In the genomic region with DNA sequence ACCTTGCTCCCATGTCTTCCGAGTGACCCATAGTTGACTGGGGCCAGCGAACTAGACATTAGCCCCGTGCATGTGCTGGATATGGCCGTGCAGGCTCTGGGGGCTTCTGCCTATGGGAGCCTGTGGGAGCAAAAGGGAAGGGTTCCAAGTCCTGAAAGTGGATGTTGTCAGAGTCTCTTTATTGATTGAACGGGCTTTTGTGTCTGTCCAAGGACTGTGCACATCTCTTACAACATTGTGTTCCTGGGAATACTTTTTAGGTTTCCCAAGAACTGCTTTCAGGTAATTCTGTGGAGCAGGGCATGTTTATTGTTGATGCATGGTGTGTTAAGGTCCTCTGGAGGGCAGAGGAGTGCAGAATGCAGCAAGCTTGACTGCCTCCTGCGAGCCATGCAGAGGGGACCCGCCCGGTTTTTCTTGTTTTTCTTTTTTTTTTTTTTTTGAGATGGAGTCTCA, we compare ENCODE assay signal across 1 cellular context.
TF ChIP-seq lines count a peak whose summit lies in the region.

No MANE protein-coding gene starts in this region.

TF ChIP-seq in HepG2, 621 proteins besides CTCF, POLR2A, EP300 and RAD21 (continued from another document and continues in another):
- TF ChIP-seq THYN1 (CRISPR knock-in tag; IDR thresholded peaks at IDR 0.05; ENCODE audit: borderline replicate concordance, low read depth): no peak
- no peak for TF ChIP-seq ZNF260 (CRISPR knock-in tag; IDR thresholded peaks at IDR 0.05; ENCODE audit: borderline replicate concordance, low read depth)
- TF ChIP-seq KLF16 (CRISPR knock-in tag; IDR thresholded peaks at IDR 0.05): no peak
- TF ChIP-seq PAWR (CRISPR knock-in tag; IDR thresholded peaks at IDR 0.05; ENCODE audit: borderline replicate concordance): no peak
- no peak for TF ChIP-seq TEAD2 (CRISPR knock-in tag; IDR thresholded peaks at IDR 0.05)
- TF ChIP-seq, protein P1, sequence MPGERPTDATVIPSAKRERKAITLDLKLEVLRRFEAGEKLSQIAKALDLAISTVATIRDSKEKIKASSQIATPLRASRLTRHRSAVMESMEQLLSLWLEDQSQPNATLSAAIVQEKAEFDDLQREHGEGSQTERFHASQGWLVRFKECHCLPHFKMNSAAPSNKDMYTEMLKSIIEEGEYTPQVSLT (CRISPR knock-in tag; IDR thresholded peaks at IDR 0.05; ENCODE audit: borderline replicate concordance, low read depth): no peak
- no peak for TF ChIP-seq ZNF678 (CRISPR knock-in tag; IDR thresholded peaks at IDR 0.05)
- TF ChIP-seq ZNF713 (CRISPR knock-in tag; IDR thresholded peaks at IDR 0.05): no peak
- no peak for TF ChIP-seq ZNF670 (CRISPR knock-in tag; IDR thresholded peaks at IDR 0.05; ENCODE audit: borderline replicate concordance)
- no peak for TF ChIP-seq JUN (CRISPR knock-in tag; IDR thresholded peaks at IDR 0.05)
- TF ChIP-seq ZNF451 (CRISPR knock-in tag; IDR thresholded peaks at IDR 0.05): no peak
- TF ChIP-seq, protein P2, sequence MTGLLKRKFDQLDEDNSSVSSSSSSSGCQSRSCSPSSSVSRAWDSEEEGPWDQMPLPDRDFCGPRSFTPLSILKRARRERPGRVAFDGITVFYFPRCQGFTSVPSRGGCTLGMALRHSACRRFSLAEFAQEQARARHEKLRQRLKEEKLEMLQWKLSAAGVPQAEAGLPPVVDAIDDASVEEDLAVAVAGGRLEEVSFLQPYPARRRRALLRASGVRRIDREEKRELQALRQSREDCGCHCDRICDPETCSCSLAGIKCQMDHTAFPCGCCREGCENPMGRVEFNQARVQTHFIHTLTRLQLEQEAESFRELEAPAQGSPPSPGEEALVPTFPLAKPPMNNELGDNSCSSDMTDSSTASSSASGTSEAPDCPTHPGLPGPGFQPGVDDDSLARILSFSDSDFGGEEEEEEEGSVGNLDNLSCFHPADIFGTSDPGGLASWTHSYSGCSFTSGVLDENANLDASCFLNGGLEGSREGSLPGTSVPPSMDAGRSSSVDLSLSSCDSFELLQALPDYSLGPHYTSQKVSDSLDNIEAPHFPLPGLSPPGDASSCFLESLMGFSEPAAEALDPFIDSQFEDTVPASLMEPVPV (CRISPR knock-in tag; IDR thresholded peaks at IDR 0.05): no peak; the same call in 1 of the 2 replicates
- TF ChIP-seq SMC3 (IDR thresholded peaks at IDR 0.05; ENCODE audit: low read length): 0 out of 2 replicates have a peak, but pooled peaks have one; percentile 19
- no peak for TF ChIP-seq SMYD3 (CRISPR knock-in tag; IDR thresholded peaks at IDR 0.05)
- 0 out of 2 replicates have a peak, but pooled peaks have one; percentile 59 for TF ChIP-seq NFIC (IDR thresholded peaks at IDR 0.05; ENCODE audit: low read length)
- no peak for TF ChIP-seq MAF1 (CRISPR knock-in tag; IDR thresholded peaks at IDR 0.05; ENCODE audit: borderline replicate concordance)
- no peak for TF ChIP-seq EZH2 (conservative IDR thresholded peaks at IDR 0.05; ENCODE audit: low read depth, low read length)
- TF ChIP-seq RARG (CRISPR knock-in tag; IDR thresholded peaks at IDR 0.05; ENCODE audit: low read depth): no peak
- no peak for TF ChIP-seq ZIK1 (CRISPR knock-in tag; IDR thresholded peaks at IDR 0.05; ENCODE audit: borderline replicate concordance, low read depth)
- no peak; the same call in 1 of the 2 replicates for TF ChIP-seq ETV5 (CRISPR knock-in tag; IDR thresholded peaks at IDR 0.05; ENCODE audit: borderline replicate concordance)
- no peak for TF ChIP-seq CAMTA2 (CRISPR knock-in tag; IDR thresholded peaks at IDR 0.05; ENCODE audit: borderline replicate concordance)
- TF ChIP-seq, protein P3, sequence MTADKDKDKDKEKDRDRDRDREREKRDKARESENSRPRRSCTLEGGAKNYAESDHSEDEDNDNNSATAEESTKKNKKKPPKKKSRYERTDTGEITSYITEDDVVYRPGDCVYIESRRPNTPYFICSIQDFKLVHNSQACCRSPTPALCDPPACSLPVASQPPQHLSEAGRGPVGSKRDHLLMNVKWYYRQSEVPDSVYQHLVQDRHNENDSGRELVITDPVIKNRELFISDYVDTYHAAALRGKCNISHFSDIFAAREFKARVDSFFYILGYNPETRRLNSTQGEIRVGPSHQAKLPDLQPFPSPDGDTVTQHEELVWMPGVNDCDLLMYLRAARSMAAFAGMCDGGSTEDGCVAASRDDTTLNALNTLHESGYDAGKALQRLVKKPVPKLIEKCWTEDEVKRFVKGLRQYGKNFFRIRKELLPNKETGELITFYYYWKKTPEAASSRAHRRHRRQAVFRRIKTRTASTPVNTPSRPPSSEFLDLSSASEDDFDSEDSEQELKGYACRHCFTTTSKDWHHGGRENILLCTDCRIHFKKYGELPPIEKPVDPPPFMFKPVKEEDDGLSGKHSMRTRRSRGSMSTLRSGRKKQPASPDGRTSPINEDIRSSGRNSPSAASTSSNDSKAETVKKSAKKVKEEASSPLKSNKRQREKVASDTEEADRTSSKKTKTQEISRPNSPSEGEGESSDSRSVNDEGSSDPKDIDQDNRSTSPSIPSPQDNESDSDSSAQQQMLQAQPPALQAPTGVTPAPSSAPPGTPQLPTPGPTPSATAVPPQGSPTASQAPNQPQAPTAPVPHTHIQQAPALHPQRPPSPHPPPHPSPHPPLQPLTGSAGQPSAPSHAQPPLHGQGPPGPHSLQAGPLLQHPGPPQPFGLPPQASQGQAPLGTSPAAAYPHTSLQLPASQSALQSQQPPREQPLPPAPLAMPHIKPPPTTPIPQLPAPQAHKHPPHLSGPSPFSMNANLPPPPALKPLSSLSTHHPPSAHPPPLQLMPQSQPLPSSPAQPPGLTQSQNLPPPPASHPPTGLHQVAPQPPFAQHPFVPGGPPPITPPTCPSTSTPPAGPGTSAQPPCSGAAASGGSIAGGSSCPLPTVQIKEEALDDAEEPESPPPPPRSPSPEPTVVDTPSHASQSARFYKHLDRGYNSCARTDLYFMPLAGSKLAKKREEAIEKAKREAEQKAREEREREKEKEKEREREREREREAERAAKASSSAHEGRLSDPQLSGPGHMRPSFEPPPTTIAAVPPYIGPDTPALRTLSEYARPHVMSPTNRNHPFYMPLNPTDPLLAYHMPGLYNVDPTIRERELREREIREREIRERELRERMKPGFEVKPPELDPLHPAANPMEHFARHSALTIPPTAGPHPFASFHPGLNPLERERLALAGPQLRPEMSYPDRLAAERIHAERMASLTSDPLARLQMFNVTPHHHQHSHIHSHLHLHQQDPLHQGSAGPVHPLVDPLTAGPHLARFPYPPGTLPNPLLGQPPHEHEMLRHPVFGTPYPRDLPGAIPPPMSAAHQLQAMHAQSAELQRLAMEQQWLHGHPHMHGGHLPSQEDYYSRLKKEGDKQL (CRISPR knock-in tag; IDR thresholded peaks at IDR 0.05; ENCODE audit: low read depth): no peak
- no peak for TF ChIP-seq ZZZ3 (CRISPR knock-in tag; IDR thresholded peaks at IDR 0.05; ENCODE audit: borderline replicate concordance)
- TF ChIP-seq GATAD2A (CRISPR knock-in tag; IDR thresholded peaks at IDR 0.05): peak; percentile 63; the same call in 1 of the 2 replicates
- peak; percentile 38 to 53; a peak in 2 of 4 replicates for TF ChIP-seq NR2F1 (CRISPR knock-in tag; IDR thresholded peaks at IDR 0.05)
- no peak for TF ChIP-seq SNAI1 (CRISPR knock-in tag; IDR thresholded peaks at IDR 0.05; ENCODE audit: borderline replicate concordance)
- TF ChIP-seq, protein P4, sequence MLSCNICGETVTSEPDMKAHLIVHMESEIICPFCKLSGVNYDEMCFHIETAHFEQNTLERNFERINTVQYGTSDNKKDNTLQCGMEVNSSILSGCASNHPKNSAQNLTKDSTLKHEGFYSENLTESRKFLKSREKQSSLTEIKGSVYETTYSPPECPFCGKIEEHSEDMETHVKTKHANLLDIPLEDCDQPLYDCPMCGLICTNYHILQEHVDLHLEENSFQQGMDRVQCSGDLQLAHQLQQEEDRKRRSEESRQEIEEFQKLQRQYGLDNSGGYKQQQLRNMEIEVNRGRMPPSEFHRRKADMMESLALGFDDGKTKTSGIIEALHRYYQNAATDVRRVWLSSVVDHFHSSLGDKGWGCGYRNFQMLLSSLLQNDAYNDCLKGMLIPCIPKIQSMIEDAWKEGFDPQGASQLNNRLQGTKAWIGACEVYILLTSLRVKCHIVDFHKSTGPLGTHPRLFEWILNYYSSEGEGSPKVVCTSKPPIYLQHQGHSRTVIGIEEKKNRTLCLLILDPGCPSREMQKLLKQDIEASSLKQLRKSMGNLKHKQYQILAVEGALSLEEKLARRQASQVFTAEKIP (CRISPR knock-in tag; IDR thresholded peaks at IDR 0.05; ENCODE audit: borderline replicate concordance): no peak
- no peak for TF ChIP-seq ZNF10 (CRISPR knock-in tag; IDR thresholded peaks at IDR 0.05; ENCODE audit: borderline replicate concordance, low read depth)
- TF ChIP-seq STAT5B (CRISPR knock-in tag; IDR thresholded peaks at IDR 0.05): no peak
- TF ChIP-seq, protein P5, sequence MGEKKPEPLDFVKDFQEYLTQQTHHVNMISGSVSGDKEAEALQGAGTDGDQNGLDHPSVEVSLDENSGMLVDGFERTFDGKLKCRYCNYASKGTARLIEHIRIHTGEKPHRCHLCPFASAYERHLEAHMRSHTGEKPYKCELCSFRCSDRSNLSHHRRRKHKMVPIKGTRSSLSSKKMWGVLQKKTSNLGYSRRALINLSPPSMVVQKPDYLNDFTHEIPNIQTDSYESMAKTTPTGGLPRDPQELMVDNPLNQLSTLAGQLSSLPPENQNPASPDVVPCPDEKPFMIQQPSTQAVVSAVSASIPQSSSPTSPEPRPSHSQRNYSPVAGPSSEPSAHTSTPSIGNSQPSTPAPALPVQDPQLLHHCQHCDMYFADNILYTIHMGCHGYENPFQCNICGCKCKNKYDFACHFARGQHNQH (CRISPR knock-in tag; IDR thresholded peaks at IDR 0.05): no peak
- TF ChIP-seq, protein P6, sequence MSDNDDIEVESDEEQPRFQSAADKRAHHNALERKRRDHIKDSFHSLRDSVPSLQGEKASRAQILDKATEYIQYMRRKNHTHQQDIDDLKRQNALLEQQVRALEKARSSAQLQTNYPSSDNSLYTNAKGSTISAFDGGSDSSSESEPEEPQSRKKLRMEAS (IDR thresholded peaks at IDR 0.05): 0 out of 2 replicates have a peak, but pooled peaks have one; percentile 20
- TF ChIP-seq RFX3 (CRISPR knock-in tag; IDR thresholded peaks at IDR 0.05): no peak
- no peak for TF ChIP-seq SPEN (CRISPR knock-in tag; IDR thresholded peaks at IDR 0.05; ENCODE audit: low read depth)
- peak; percentile 41; the same call in 1 of the 2 replicates for TF ChIP-seq SOX13 (IDR thresholded peaks at IDR 0.05)
- TF ChIP-seq SOX13 (CRISPR knock-in tag; conservative IDR thresholded peaks at IDR 0.05 in 1 of 2, IDR thresholded peaks at IDR 0.05 in 1 of 2): peak in 1 of 2 experiments; percentile 83; a peak in 2 of 4 replicates
- TF ChIP-seq, protein P7, sequence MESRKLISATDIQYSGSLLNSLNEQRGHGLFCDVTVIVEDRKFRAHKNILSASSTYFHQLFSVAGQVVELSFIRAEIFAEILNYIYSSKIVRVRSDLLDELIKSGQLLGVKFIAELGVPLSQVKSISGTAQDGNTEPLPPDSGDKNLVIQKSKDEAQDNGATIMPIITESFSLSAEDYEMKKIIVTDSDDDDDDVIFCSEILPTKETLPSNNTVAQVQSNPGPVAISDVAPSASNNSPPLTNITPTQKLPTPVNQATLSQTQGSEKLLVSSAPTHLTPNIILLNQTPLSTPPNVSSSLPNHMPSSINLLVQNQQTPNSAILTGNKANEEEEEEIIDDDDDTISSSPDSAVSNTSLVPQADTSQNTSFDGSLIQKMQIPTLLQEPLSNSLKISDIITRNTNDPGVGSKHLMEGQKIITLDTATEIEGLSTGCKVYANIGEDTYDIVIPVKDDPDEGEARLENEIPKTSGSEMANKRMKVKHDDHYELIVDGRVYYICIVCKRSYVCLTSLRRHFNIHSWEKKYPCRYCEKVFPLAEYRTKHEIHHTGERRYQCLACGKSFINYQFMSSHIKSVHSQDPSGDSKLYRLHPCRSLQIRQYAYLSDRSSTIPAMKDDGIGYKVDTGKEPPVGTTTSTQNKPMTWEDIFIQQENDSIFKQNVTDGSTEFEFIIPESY (CRISPR knock-in tag; IDR thresholded peaks at IDR 0.05): no peak
- TF ChIP-seq, protein P8, sequence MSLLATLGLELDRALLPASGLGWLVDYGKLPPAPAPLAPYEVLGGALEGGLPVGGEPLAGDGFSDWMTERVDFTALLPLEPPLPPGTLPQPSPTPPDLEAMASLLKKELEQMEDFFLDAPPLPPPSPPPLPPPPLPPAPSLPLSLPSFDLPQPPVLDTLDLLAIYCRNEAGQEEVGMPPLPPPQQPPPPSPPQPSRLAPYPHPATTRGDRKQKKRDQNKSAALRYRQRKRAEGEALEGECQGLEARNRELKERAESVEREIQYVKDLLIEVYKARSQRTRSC (CRISPR knock-in tag; IDR thresholded peaks at IDR 0.05; ENCODE audit: low read depth): no peak
- no peak for TF ChIP-seq ZBTB21 (CRISPR knock-in tag; IDR thresholded peaks at IDR 0.05)
- TF ChIP-seq ZNF207 (IDR thresholded peaks at IDR 0.05; ENCODE audit: borderline replicate concordance): no peak
- TF ChIP-seq ZNF569 (CRISPR knock-in tag; IDR thresholded peaks at IDR 0.05; ENCODE audit: borderline replicate concordance): no peak
- no peak for TF ChIP-seq TCF7L2 (IDR thresholded peaks at IDR 0.05; ENCODE audit: low read depth, low read length)
- TF ChIP-seq, protein P9, sequence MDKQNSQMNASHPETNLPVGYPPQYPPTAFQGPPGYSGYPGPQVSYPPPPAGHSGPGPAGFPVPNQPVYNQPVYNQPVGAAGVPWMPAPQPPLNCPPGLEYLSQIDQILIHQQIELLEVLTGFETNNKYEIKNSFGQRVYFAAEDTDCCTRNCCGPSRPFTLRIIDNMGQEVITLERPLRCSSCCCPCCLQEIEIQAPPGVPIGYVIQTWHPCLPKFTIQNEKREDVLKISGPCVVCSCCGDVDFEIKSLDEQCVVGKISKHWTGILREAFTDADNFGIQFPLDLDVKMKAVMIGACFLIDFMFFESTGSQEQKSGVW (CRISPR knock-in tag; IDR thresholded peaks at IDR 0.05; ENCODE audit: borderline replicate concordance): no peak
- TF ChIP-seq SMAD3 (CRISPR knock-in tag; IDR thresholded peaks at IDR 0.05): peak; percentile 47; the same call in 1 of the 2 replicates
